19 cellular contexts compared by ENCODE assay signal in genomic region chr1:198186916-198187580, GRCh38. TPM values are rescaled to one million over a fixed set of nuclear protein-coding genes. Genes with fewer than 3 reads are reported as not detected.
A peak's percentile ranks its signal among the peaks of the same experiment; 100 is the strongest.
DNase-seq lines count a peak whose midpoint lies in the region; ATAC-seq and TF ChIP-seq lines count a peak whose summit lies in the region.
"Had no signal": no experiment of that assay in that cellular context is flagged by ENCODE, and none has a peak within 500 bp of the region (broad histone marks: within the 10 kb centered on the region; RNA-seq: fewer than 3 reads in every experiment).

No MANE protein-coding gene starts in this region.

- DNase-seq in activated CD4-positive, alpha-beta T cell treated with anti-CD3 and anti-CD28 coated beads for 36 hours: no peak
- no peak for DNase-seq in activated CD4-positive, alpha-beta T cell treated with anti-CD3 and anti-CD28 coated beads for 4 hours
- DNase-seq in HFFc6: no peak
- DNase-seq in amniotic epithelial cell (ENCODE audit: low read depth): peak; percentile 48
- no peak for DNase-seq in naive thymus-derived CD8-positive, alpha-beta T cell
- no peak for DNase-seq in prostate gland (ENCODE audit: low spot score)
- DNase-seq in GM10266 (ENCODE audit: extremely low spot score): no peak
- DNase-seq in AG20443 (ENCODE audit: low spot score): no peak
- DNase-seq: head of caudate nucleus; NCI-H1092 treated with DMSO at 0.1 percent for 48 hours; nucleus accumbens; RPMI8226; stimulated activated CD4-positive, alpha-beta T cell treated with anti-CD3 and anti-CD28 coated beads, Interleukin-4, amount 100 ng/mL, for 24 hours; thyroid gland had no signal

- no peaks in the 10 kb centered on the region for H3K9me3 ChIP-seq in prostate gland
- H3K9me3 ChIP-seq: ascending aorta, esophagus muscularis mucosa, HAP-1, thyroid gland had no signal

- no peaks in the 10 kb centered on the region for H3K27me3 ChIP-seq in prostate gland (replicated peaks; ENCODE audit: insufficient read depth)
- H3K27me3 ChIP-seq: ascending aorta, esophagus muscularis mucosa, thyroid gland had no signal

- TF ChIP-seq CTCF in HFFc6 (IDR thresholded peaks at IDR 0.05) (no peak), prostate gland (IDR thresholded peaks at IDR 0.05) (no peak), GM10266 (IDR thresholded peaks at IDR 0.05; ENCODE audit: control insufficient read depth, insufficient read depth, low read depth, missing control alignments) (no peak)

- H3K36me3 Mint-ChIP-seq in activated CD4-positive, alpha-beta T cell treated with anti-CD3 and anti-CD28 coated beads for 36 hours (ENCODE audit: low read depth): no peaks in the 10 kb centered on the region
- peaks cover 25% of the 10 kb centered on the region for H3K36me3 Mint-ChIP-seq in HFFc6 (ENCODE audit: low read depth)
- no peaks in the 10 kb centered on the region for H3K36me3 Mint-ChIP-seq in naive thymus-derived CD8-positive, alpha-beta T cell

- no peaks in the 10 kb centered on the region for H3K4me1 ChIP-seq in prostate gland (replicated peaks)
- H3K4me1 ChIP-seq: HAP-1 had no signal

- H3K4me3 ChIP-seq in prostate gland: no peak overlapping the region
- H3K4me3 ChIP-seq: ascending aorta, esophagus muscularis mucosa, HAP-1, thyroid gland had no signal

- POLR2A ChIA-PET in activated CD4-positive, alpha-beta T cell treated with anti-CD3 and anti-CD28 coated beads for 36 hours (lab: Charles Lee): interaction anchor here (1.1 kb wide), 1 partner anchor 29 kb away, joined by 3 read pairs; no protein-coding TSS in a partner anchor
- POLR2A ChIA-PET in naive thymus-derived CD8-positive, alpha-beta T cell (lab: Charles Lee): interaction anchor here (1.4 to 2.2 kb wide), 2 partner anchors 8 to 29 kb away, joined by 4 to 7 read pairs; no protein-coding TSS in a partner anchor

- no peak for ATAC-seq in activated CD4-positive, alpha-beta T cell treated with anti-CD3 and anti-CD28 coated beads for 36 hours
- no peak for ATAC-seq in naive thymus-derived CD8-positive, alpha-beta T cell
- ATAC-seq: sciatic nerve had no signal

- H3K36me3 ChIP-seq in prostate gland: no peaks in the 10 kb centered on the region
- H3K36me3 ChIP-seq: ascending aorta, esophagus muscularis mucosa, HAP-1, thyroid gland had no signal

- intact Hi-C loops in activated CD4-positive, alpha-beta T cell treated with anti-CD3 and anti-CD28 coated beads for 36 hours (cut with DNase I, micrococcal nuclease): loop anchor here in 1 of 2 experiments (1.0 to 5.0 kb wide), 2 partner anchors 21 to 70 kb away; no protein-coding TSS in a partner anchor
- intact Hi-C loops in prostate gland (cut with DNase I): no loop called here

- H3K9me3 Mint-ChIP-seq in activated CD4-positive, alpha-beta T cell treated with anti-CD3 and anti-CD28 coated beads for 36 hours (ENCODE audit: low read depth): no peaks in the 10 kb centered on the region
- no peaks in the 10 kb centered on the region for H3K9me3 Mint-ChIP-seq in HFFc6
- H3K9me3 Mint-ChIP-seq in naive thymus-derived CD8-positive, alpha-beta T cell: no peaks in the 10 kb centered on the region

- peaks cover 79% of the 10 kb centered on the region for H3K4me1 Mint-ChIP-seq in activated CD4-positive, alpha-beta T cell treated with anti-CD3 and anti-CD28 coated beads for 36 hours
- peaks cover 92% of the 10 kb centered on the region for H3K4me1 Mint-ChIP-seq in HFFc6 (ENCODE audit: low read depth)
- peaks cover 22 to 91% (median 71%) of the 10 kb centered on the region in 4 donors for H3K4me1 Mint-ChIP-seq in naive thymus-derived CD8-positive, alpha-beta T cell

- CTCF ChIA-PET in activated CD4-positive, alpha-beta T cell treated with anti-CD3 and anti-CD28 coated beads for 36 hours (lab: Charles Lee): interaction anchor here (0.6 to 3.2 kb wide), 4 partner anchors 9 to 318 kb away, joined by 4 to 8 read pairs (median 6); no protein-coding TSS in a partner anchor

- H3K27ac ChIP-seq in prostate gland: no peak overlapping the region
- H3K27ac ChIP-seq: ascending aorta, C4-2B, esophagus muscularis mucosa, thyroid gland had no signal

- TF ChIP-seq POLR2A in prostate gland (IDR thresholded peaks at IDR 0.05): no peak

- peak overlapping the region; percentile 21 for H3K27ac Mint-ChIP-seq in activated CD4-positive, alpha-beta T cell treated with anti-CD3 and anti-CD28 coated beads for 36 hours
- peak overlapping the region; percentile 49; the same call in 1 of the 2 replicates for H3K27ac Mint-ChIP-seq in HFFc6
- peak overlapping the region in 8 of 10 donors; percentile 34 to 90 (median 76) for H3K27ac Mint-ChIP-seq in naive thymus-derived CD8-positive, alpha-beta T cell

- no peaks in the 10 kb centered on the region for H3K27me3 Mint-ChIP-seq in activated CD4-positive, alpha-beta T cell treated with anti-CD3 and anti-CD28 coated beads for 36 hours
- H3K27me3 Mint-ChIP-seq in HFFc6 (ENCODE audit: insufficient read depth): peaks cover 1% of the 10 kb centered on the region; the same call in 1 of the 2 replicates
- no peaks in the 10 kb centered on the region for H3K27me3 Mint-ChIP-seq in naive thymus-derived CD8-positive, alpha-beta T cell

- H3K4me3 Mint-ChIP-seq in activated CD4-positive, alpha-beta T cell treated with anti-CD3 and anti-CD28 coated beads for 36 hours: no peak overlapping the region
- H3K4me3 Mint-ChIP-seq in HFFc6: no peak overlapping the region
- peak overlapping the region in 4 of 10 donors; percentile 6 to 63 (median 32) for H3K4me3 Mint-ChIP-seq in naive thymus-derived CD8-positive, alpha-beta T cell

- WGBS in prostate gland: 81% methylated on average over 2 of the region's 2 CpGs

RNA-seq across cellular contexts. Expression of gene NEK7, which starts 30.2 kb away (rescaled TPM):
- 10 to 100 TPM; 46.9 to 49.0 TPM for total RNA-seq in activated CD4-positive, alpha-beta T cell treated with anti-CD3 and anti-CD28 coated beads for 36 hours
- 100 to 1,000 TPM; 452 to 692 (median 485) TPM for total RNA-seq in HFFc6 (2021; fragmentation: NEBNext Ultra II Directional; extraction: Animal tissue kit (Norgen Biotek cat#: 25700))
- 10 to 100 TPM; 46.2 to 58.2 TPM for total RNA-seq in naive thymus-derived CD8-positive, alpha-beta T cell
- polyA plus RNA-seq in naive thymus-derived CD8-positive, alpha-beta T cell: 10 to 100 TPM; 21.6 to 44.5 (median 39.2) TPM
- total RNA-seq in prostate gland: 10 to 100 TPM; 53.3 to 70.9 TPM

Comparison
In these comparisons a context has a peak if more than half of its experiments do, and no peak if none do; other contexts are left out.
1. H3K27ac Mint-ChIP-seq: peak in every context shown above with its lines; median percentile 76 in naive thymus-derived CD8-positive, alpha-beta T cell; 49 in HFFc6; 21 in activated CD4-positive, alpha-beta T cell treated with anti-CD3 and anti-CD28 coated beads for 36 hours.
2. RNA of gene NEK7, which starts 30.2 kb away (total RNA-seq): 452 to 692 TPM in HFFc6; 53.3 to 70.9 TPM in prostate gland, 46.2 to 58.2 TPM in naive thymus-derived CD8-positive, alpha-beta T cell and 46.9 to 49.0 TPM in activated CD4-positive, alpha-beta T cell treated with anti-CD3 and anti-CD28 coated beads for 36 hours; every median in the first group is over 4 times any median in the second.